In genomic region chr1:14583788-14584187, GRCh38 we compare ENCODE assay signal across 21 cellular contexts.
"Had no signal": no experiment of that assay in that cellular context is flagged by ENCODE, and none has a peak within 500 bp of the region (broad histone marks: within the 10 kb centered on the region; RNA-seq: fewer than 3 reads in every experiment).

No MANE protein-coding gene starts in this region.

- H3K4me1 ChIP-seq: colonic mucosa, esophagus muscularis mucosa, gastrocnemius medialis, heart left ventricle, left lung, lower lobe of right lung had no signal

- DNase-seq: colonic mucosa; cortex of kidney; effector CD8-positive, alpha-beta T cell; effector memory CD8-positive, alpha-beta T cell; erythroblast; foreskin melanocyte; gastrocnemius medialis; heart left ventricle; hippocampal formation; left cardiac atrium; left lung; left ventricle myocardium superior; lower lobe of right lung; mesenchymal stem cell; mucosa of descending colon; naive B cell; natural killer cell had no signal

- ATAC-seq: effector memory CD8-positive, alpha-beta T cell; gastrocnemius medialis; heart left ventricle; left cardiac atrium; left lung; left ventricle myocardium superior; lower lobe of right lung; mucosa of descending colon; natural killer cell had no signal

- H3K36me3 ChIP-seq: colonic mucosa, esophagus muscularis mucosa, gastrocnemius medialis, heart left ventricle, left lung, lower lobe of right lung had no signal

- H3K27ac Mint-ChIP-seq: dendritic cell treated with granulocyte-macrophage colony-stimulating factor and Interleukin-4, amounts not matched to agents 40 ng/mL and 50 ng/mL, for 4 days; effector memory CD8-positive, alpha-beta T cell; endodermal cell; mesothelial cell of epicardium; naive B cell; natural killer cell had no signal

- H3K27me3 ChIP-seq: colonic mucosa, gastrocnemius medialis, left lung had no signal

- H3K4me3 ChIP-seq: colonic mucosa, esophagus muscularis mucosa, gastrocnemius medialis, heart left ventricle, left lung, lower lobe of right lung, mucosa of descending colon had no signal

- H3K4me1 Mint-ChIP-seq: endodermal cell, natural killer cell had no signal

- H3K9me3 Mint-ChIP-seq: dendritic cell treated with granulocyte-macrophage colony-stimulating factor and Interleukin-4, amounts not matched to agents 40 ng/mL and 50 ng/mL, for 4 days; endodermal cell; natural killer cell had no signal

- H3K36me3 Mint-ChIP-seq: mesothelial cell of epicardium, natural killer cell had no signal

- H3K9me3 ChIP-seq: colonic mucosa, esophagus muscularis mucosa, gastrocnemius medialis, left lung, lower lobe of right lung, mucosa of descending colon had no signal

- H3K4me3 Mint-ChIP-seq: dendritic cell treated with granulocyte-macrophage colony-stimulating factor and Interleukin-4, amounts not matched to agents 40 ng/mL and 50 ng/mL, for 4 days; effector memory CD8-positive, alpha-beta T cell; endodermal cell; mesothelial cell of epicardium; naive B cell; natural killer cell had no signal

- H3K27ac ChIP-seq: colonic mucosa, esophagus muscularis mucosa, gastrocnemius medialis, heart left ventricle, left lung, lower lobe of right lung had no signal
